Comparison of ENCODE assay signal across 1 cellular context in the genomic region with DNA sequence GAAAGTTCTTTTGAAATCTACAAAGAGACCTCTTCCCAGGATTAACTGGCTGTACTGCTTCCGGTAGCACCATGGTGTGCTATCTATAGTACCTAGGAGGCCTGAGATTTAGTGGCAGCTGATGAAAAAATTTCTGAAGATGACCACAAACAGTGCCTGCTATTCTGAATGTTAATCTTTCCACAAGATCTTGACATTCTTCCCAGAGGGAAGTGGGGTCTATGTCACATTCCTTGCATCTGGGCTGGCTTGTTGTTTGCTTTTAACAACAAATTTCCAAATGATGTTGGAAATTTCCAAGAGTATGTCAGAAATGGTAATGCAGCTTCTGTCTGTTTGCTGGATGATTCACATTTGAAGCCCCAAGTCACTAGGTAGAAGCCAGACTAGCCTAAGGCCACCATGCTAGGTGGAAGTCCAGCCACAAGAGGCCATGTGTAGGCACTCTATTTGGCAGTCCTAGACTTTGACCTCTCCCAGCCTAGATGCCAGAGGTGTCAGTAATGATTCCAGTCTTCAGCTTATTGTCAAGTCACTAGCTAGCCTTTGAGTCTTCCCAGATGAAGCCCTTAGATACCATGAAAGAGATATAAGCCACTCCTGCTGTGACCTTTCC.
TF ChIP-seq lines count a peak whose summit lies in the region.

No MANE protein-coding gene starts in this region.

TF ChIP-seq in H1, 55 proteins besides CTCF, POLR2A, EP300 and RAD21:
- TF ChIP-seq SRF (IDR thresholded peaks at IDR 0.05; ENCODE audit: low read depth, low read length) (no peak), RXRA (IDR thresholded peaks at IDR 0.05; ENCODE audit: insufficient read depth, low read depth, low read length) (no peak), NANOG (IDR thresholded peaks at IDR 0.05; ENCODE audit: insufficient read depth, low read depth, low read length, poor library complexity, severe bottlenecking) (no peak), RFX5 (IDR thresholded peaks at IDR 0.05; ENCODE audit: borderline replicate concordance, low read depth, low read length) (no peak), SP1 (IDR thresholded peaks at IDR 0.05; ENCODE audit: low read depth, low read length) (no peak), GTF2F1 (IDR thresholded peaks at IDR 0.05; ENCODE audit: borderline replicate concordance, low read depth, low read length) (no peak), SUZ12 (IDR thresholded peaks at IDR 0.05; ENCODE audit: low read length) (no peak), POU5F1 (IDR thresholded peaks at IDR 0.05; ENCODE audit: low read depth, low read length) (no peak), MAFK (IDR thresholded peaks at IDR 0.05; ENCODE audit: low read depth, low read length) (no peak), EZH2 (IDR thresholded peaks at IDR 0.05; ENCODE audit: low read depth, low read length, severe bottlenecking) (no peak), CREB1 (IDR thresholded peaks at IDR 0.05) (no peak), KDM5A (IDR thresholded peaks at IDR 0.05; ENCODE audit: low read length) (no peak), BACH1 (IDR thresholded peaks at IDR 0.05; ENCODE audit: low read length) (no peak), ZNF274 (IDR thresholded peaks at IDR 0.05; ENCODE audit: borderline replicate concordance, extremely low read depth, low read length) (no peak), HDAC6 (IDR thresholded peaks at IDR 0.05; ENCODE audit: low read depth, low read length) (no peak), KDM4A (IDR thresholded peaks at IDR 0.05; ENCODE audit: low read depth, low read length, severe bottlenecking) (no peak), PHF8 (conservative IDR thresholded peaks at IDR 0.05; ENCODE audit: low read depth, low read length) (no peak)
TF ChIP-seq in H1: peak in this region for 0.
